In genomic region chr19:30605333-30605732, GRCh38 we compare ENCODE assay signal across 35 cellular contexts.
"Had no signal": no experiment of that assay in that cellular context is flagged by ENCODE, and none has a peak within 500 bp of the region (broad histone marks: within the 10 kb centered on the region; RNA-seq: fewer than 3 reads in every experiment).

No MANE protein-coding gene starts in this region.

- H3K36me3 ChIP-seq: MG63 had no signal

- H3K27me3 ChIP-seq: MG63 had no signal

- DNase-seq: Karpas-422, Kasumi-1, MG63, MM.1S, MV-4-11, NCI-H1048, NCI-H1092, NCI-H1092 treated with DMSO at 0.1 percent for 48 hours, NCI-H1105, NCI-H1105 treated with DMSO at 0.1 percent for 48 hours, NCI-H1417, NCI-H1417 treated with DMSO at 0.1 percent for 48 hours, NCI-H1436, NCI-H1436 treated with DMSO at 0.1 percent for 48 hours, NCI-H146, NCI-H1694, NCI-H1694 treated with DMSO at 0.1 percent for 48 hours, NCI-H187, NCI-H187 treated with DMSO at 0.1 percent for 48 hours, NCI-H1930, NCI-H2029, NCI-H2029 treated with DMSO at 0.1 percent for 48 hours, NCI-H2081, NCI-H2081 treated with DMSO at 0.1 percent for 48 hours, NCI-H2107, NCI-H2171, NCI-H2171 treated with DMSO at 0.1 percent for 48 hours, NCI-H2227 treated with DMSO at 0.1 percent for 48 hours, NCI-H226, NCI-H345, NCI-H446, NCI-H446 treated with DMSO at 0.1 percent for 48 hours, NCI-H510A, NCI-H510A treated with DMSO at 0.1 percent for 48 hours, NCI-H524 had no signal

- H3K9me3 ChIP-seq: MG63 had no signal

- H3K4me3 ChIP-seq: MG63 had no signal
